In the genomic region with DNA sequence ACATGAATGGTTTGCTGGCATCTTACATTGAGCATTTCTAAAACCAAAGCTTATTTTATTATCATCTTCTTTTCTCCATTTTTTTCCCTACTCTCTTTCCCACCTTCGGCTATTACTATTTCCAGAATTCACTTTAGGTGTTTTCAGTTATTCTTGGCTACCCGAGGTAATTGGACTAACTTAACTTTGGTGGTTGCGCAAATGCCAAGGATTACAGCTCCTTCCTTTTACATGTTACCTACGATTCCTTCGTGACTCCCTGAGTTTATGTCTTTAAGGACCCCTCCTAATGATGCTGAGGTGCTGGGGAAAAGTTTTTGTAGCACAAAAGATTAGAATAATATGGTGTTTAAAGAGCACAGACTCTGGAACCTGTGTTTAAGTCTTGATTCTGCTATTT, we compare ENCODE assay signal across 14 cellular contexts. TPM values are rescaled to one million over a fixed set of nuclear protein-coding genes. Genes with fewer than 3 reads are reported as not detected.
DNase-seq lines count a peak whose midpoint lies in the region; ATAC-seq, FAIRE-seq and TF ChIP-seq lines count a peak whose summit lies in the region.
"Had no signal": no experiment of that assay in that cellular context is flagged by ENCODE, and none has a peak within 500 bp of the region (broad histone marks: within the 10 kb centered on the region; RNA-seq: fewer than 3 reads in every experiment).

No MANE protein-coding gene starts in this region.

- H3K4ac ChIP-seq in H1 (replicated peaks; ENCODE audit: insufficient read length, low read depth, low read length): no peak overlapping the region

- no peak for ATAC-seq in upper lobe of right lung
- ATAC-seq: CD8-positive, alpha-beta T cell; HCT116; HepG2 had no signal

- H2AFZ ChIP-seq in Loucy (ENCODE audit: low read length): no peak overlapping the region
- no peak overlapping the region for H2AFZ ChIP-seq in H1 (ENCODE audit: low read length)
- H2AFZ ChIP-seq in PC-9: no peak overlapping the region

- H4K5ac ChIP-seq in H1 (ENCODE audit: insufficient read length, low read depth, low read length): no peak overlapping the region

- no peak overlapping the region for H2BK120ac ChIP-seq in H1 (replicated peaks; ENCODE audit: low read depth, low read length)

- TF ChIP-seq POLR2A in H1 (IDR thresholded peaks at IDR 0.05; ENCODE audit: control extremely low read depth in 1 of 2, low read depth in 2 of 2, low read length in 2 of 2) (no peak), H54 (IDR thresholded peaks at IDR 0.05; ENCODE audit: low read depth, low read length) (no peak)

- no peak overlapping the region for H2BK5ac ChIP-seq in H1 (ENCODE audit: low read depth, low read length)

- H2BK20ac ChIP-seq in H1 (ENCODE audit: low read length): no peak overlapping the region

- H4K8ac ChIP-seq in H1 (ENCODE audit: extremely low read depth, insufficient read depth, low read length): no peak overlapping the region

- no TSS peak for BruUV-seq in PC-9 (replicated peaks; lab: Mats Ljungman, UMichigan)

- H3K23ac ChIP-seq in H1 (ENCODE audit: insufficient read length): no peak overlapping the region

- H4K91ac ChIP-seq in H1 (replicated peaks; ENCODE audit: insufficient read length, low read length): no peak overlapping the region

- no peak overlapping the region for H3K14ac ChIP-seq in H1 (ENCODE audit: insufficient read length)

- no peaks in the 10 kb centered on the region for H3K79me2 ChIP-seq in Loucy (ENCODE audit: insufficient read depth, low read length)
- H3K79me2 ChIP-seq in H1 (ENCODE audit: control insufficient read depth in 1 of 2, insufficient read depth in 2 of 2, low read length in 2 of 2): no peaks in the 10 kb centered on the region
- no peaks in the 10 kb centered on the region for H3K79me2 ChIP-seq in PC-9 (ENCODE audit: low read depth)

- no peak overlapping the region for H3K18ac ChIP-seq in H1 (ENCODE audit: extremely low read depth, low read length)

- intact Hi-C loops in upper lobe of right lung (cut with DNase I) (no loop called here), PC-9 (cut with micrococcal nuclease; ENCODE audit: unreplicated experiment) (no loop called here)

- no peaks in the 10 kb centered on the region for H4K20me1 ChIP-seq in Loucy (ENCODE audit: insufficient read depth, low read length, poor library complexity, severe bottlenecking)
- H4K20me1 ChIP-seq in H1 (replicated peaks in 1 of 2; ENCODE audit: control insufficient read depth in 1 of 2, insufficient read depth in 2 of 2, low read length in 2 of 2): no peaks in the 10 kb centered on the region
- H4K20me1 ChIP-seq in PC-9 (ENCODE audit: insufficient read depth): no peaks in the 10 kb centered on the region

- no peaks in the 10 kb centered on the region for H3K27me3 ChIP-seq in Loucy (ENCODE audit: insufficient read depth, low read length, poor library complexity, severe bottlenecking)
- H3K27me3 ChIP-seq in H1 (replicated peaks in 1 of 4; ENCODE audit: control insufficient read depth in 3 of 4, extremely low read depth in 1 of 4, insufficient read depth in 3 of 4, low read length in 3 of 4): no peaks in the 10 kb centered on the region
- no peaks in the 10 kb centered on the region for H3K27me3 ChIP-seq in upper lobe of right lung
- no peaks in the 10 kb centered on the region for H3K27me3 ChIP-seq in PC-9 (ENCODE audit: insufficient read depth, low read depth)

- H3K9ac ChIP-seq in Loucy (ENCODE audit: low read depth, low read length, poor library complexity, severe bottlenecking): no peak overlapping the region
- no peak overlapping the region; a peak in 1 of 7 replicates for H3K9ac ChIP-seq in H1 (replicated peaks in 1 of 4; ENCODE audit: extremely low read depth in 1 of 4, low read depth in 3 of 4, low read length in 3 of 4)

- H3K4me1 ChIP-seq in Loucy (ENCODE audit: insufficient read depth, low read length, poor library complexity, severe bottlenecking) (peaks cover 16% of the 10 kb centered on the region), H1 (replicated peaks in 1 of 4; ENCODE audit: control insufficient read depth in 3 of 4, insufficient read depth in 4 of 4, low read length in 3 of 4) (peaks cover 0 to 6% (median 4%) of the 10 kb centered on the region in 4 experiments; a peak in 2 of 7 replicates), upper lobe of right lung (no peaks in the 10 kb centered on the region), PC-9 (replicated peaks; ENCODE audit: insufficient read depth) (no peaks in the 10 kb centered on the region)
- H3K4me1 ChIP-seq: Caco-2 had no signal

- H3K9me2 ChIP-seq in Loucy (replicated peaks; ENCODE audit: low read depth, low read length): no peaks in the 10 kb centered on the region
- H3K9me2 ChIP-seq in PC-9 (ENCODE audit: insufficient read depth): no peaks in the 10 kb centered on the region

- H3K23me2 ChIP-seq in H1 (ENCODE audit: low read depth, low read length): no peaks in the 10 kb centered on the region

- CTCF ChIA-PET in H1 (lab: Charles Lee; ENCODE audit: partially characterized antibody) (interaction anchor here (0.9 to 1.2 kb wide), 2 partner anchors 14 to 431 kb away, joined by 3 to 5 read pairs; a partner anchor contains a TSS), PC-9 (lab: Charles Lee) (interaction anchor here (0.5 kb wide), 1 partner anchor 15 kb away, joined by 3 read pairs; a partner anchor contains a TSS)

- no peaks in the 10 kb centered on the region for H3K79me1 ChIP-seq in H1 (ENCODE audit: low read depth, low read length)

- no peak for TF ChIP-seq EP300 in H1 (IDR thresholded peaks at IDR 0.05; ENCODE audit: borderline replicate concordance in 1 of 2, low read depth in 2 of 2, low read length in 2 of 2)

- H3F3A ChIP-seq in Loucy (ENCODE audit: low read depth): no peaks in the 10 kb centered on the region
- H3F3A ChIP-seq in PC-9 (ENCODE audit: insufficient read depth, low read depth): no peaks in the 10 kb centered on the region

- H3K56ac ChIP-seq in H1 (replicated peaks; ENCODE audit: insufficient read length, low read depth, low read length): no peak overlapping the region

- H3K4me3 ChIP-seq in Loucy (ENCODE audit: low read length, poor library complexity, severe bottlenecking): peak overlapping the region; percentile 34
- H3K4me3 ChIP-seq in H1 (ENCODE audit: extremely low read depth in 1 of 4, insufficient read depth in 2 of 4, low read depth in 3 of 4, low read length in 4 of 4): no peak overlapping the region
- peak overlapping the region; percentile 24 for H3K4me3 ChIP-seq in upper lobe of right lung
- no peak overlapping the region for H3K4me3 ChIP-seq in PC-9

- WGBS in H1 (ENCODE audit: extremely low coverage in 1 of 2, insufficient coverage in 1 of 2, insufficient read length in 1 of 2, insufficient replicate concordance in 2 of 2, low coverage in 1 of 2, low lambda C conversion rate in 2 of 2, missing lambda C conversion rate in 1 of 2), 2 experiments: 90% methylated on average over 5 of the region's 5 CpGs; no CpG with 5 or more reads in 1 of the 2 experiments

- FAIRE-seq in GM19239 (lab: Jason Lieb, UNC): peak; percentile 31
- peak; percentile 55 for FAIRE-seq in H1 (lab: Jason Lieb, UNC)
- no peak for FAIRE-seq in H54 (lab: Jason Lieb, UNC)
- FAIRE-seq: HepG2, HTR-8/SVneo had no signal

- H3K27ac ChIP-seq in H1 (ENCODE audit: low read depth, low read length): no peak overlapping the region
- no peak overlapping the region for H3K27ac ChIP-seq in upper lobe of right lung
- H3K27ac ChIP-seq in PC-9: no peak overlapping the region

- no peak for TF ChIP-seq RAD21 in H1 (IDR thresholded peaks at IDR 0.05 in 1 of 2, conservative IDR thresholded peaks at IDR 0.05 in 1 of 2; ENCODE audit: low read depth in 2 of 2, low read length in 2 of 2)

- H2BK15ac ChIP-seq in H1 (ENCODE audit: low read length): no peak overlapping the region

- POLR2A ChIA-PET in H1 (lab: Charles Lee; ENCODE audit: partially characterized antibody) (no interaction called here), PC-9 (lab: Charles Lee; ENCODE audit: unreplicated experiment) (no interaction called here)

- TF ChIP-seq CTCF in Loucy (conservative IDR thresholded peaks at IDR 0.05; ENCODE audit: low read length): no peak
- no peak for TF ChIP-seq CTCF in H1 (IDR thresholded peaks at IDR 0.05; ENCODE audit: control extremely low read depth in 1 of 3, insufficient read depth in 1 of 3, low read depth in 1 of 3, low read length in 3 of 3)
- TF ChIP-seq CTCF in upper lobe of right lung (IDR thresholded peaks at IDR 0.05): no peak
- TF ChIP-seq CTCF in PC-9 (conservative IDR thresholded peaks at IDR 0.05): no peak

- peak overlapping the region; percentile 58 for H3K4me2 ChIP-seq in Loucy (ENCODE audit: low read depth, low read length, poor library complexity, severe bottlenecking)
- H3K4me2 ChIP-seq in H1 (ENCODE audit: insufficient read depth in 1 of 2, low read depth in 2 of 2, low read length in 2 of 2): no peak overlapping the region
- no peak overlapping the region for H3K4me2 ChIP-seq in PC-9

- H3K9me3 ChIP-seq in Loucy (ENCODE audit: insufficient read depth, low read depth, low read length): no peaks in the 10 kb centered on the region
- no peaks in the 10 kb centered on the region for H3K9me3 ChIP-seq in H1 (ENCODE audit: insufficient read depth in 2 of 2, low read depth in 1 of 2, low read length in 1 of 2)
- no peaks in the 10 kb centered on the region for H3K9me3 ChIP-seq in upper lobe of right lung
- no peaks in the 10 kb centered on the region for H3K9me3 ChIP-seq in PC-9 (ENCODE audit: insufficient read depth, low read depth)
- H3K9me3 ChIP-seq: Caco-2 had no signal

- H3K36me3 ChIP-seq in Loucy (ENCODE audit: insufficient read depth, low read length) (no peaks in the 10 kb centered on the region), H1 (ENCODE audit: control insufficient read depth in 2 of 4, insufficient read depth in 4 of 4, low read length in 3 of 4) (no peaks in the 10 kb centered on the region), upper lobe of right lung (no peaks in the 10 kb centered on the region), PC-9 (ENCODE audit: low read depth) (no peaks in the 10 kb centered on the region)

- H2AK5ac ChIP-seq in H1 (ENCODE audit: low read depth, low read length): no peak overlapping the region

- no peak overlapping the region for H2BK12ac ChIP-seq in H1 (ENCODE audit: low read depth, low read length)

- DNase-seq in GM19239 (ENCODE audit: insufficient read length, low spot score) (no peak), H1 (ENCODE audit: low read depth in 1 of 2, low spot score in 2 of 2) (no peak), upper lobe of right lung (no peak), NCI-H748 (lab: John Stamatoyannopoulos, UW; ENCODE audit: unreplicated experiment) (no peak), H54 (ENCODE audit: insufficient read length, low spot score) (no peak), PC-9 (no peak), COLO668 (lab: John Stamatoyannopoulos, UW; ENCODE audit: unreplicated experiment) (no peak)
- DNase-seq: Caco-2; CD8-positive, alpha-beta T cell; KBM-7 had no signal

RNA-seq across cellular contexts. Expression of a gene that starts 14.3 kb away (rescaled TPM):
- total RNA-seq in H1 (2021; fragmentation: NEBNext Ultra II Directional; extraction: Animal tissue kit (Norgen Biotek cat#: 25700)): 4.4 and 5.7 TPM in 2 replicates
- polyA plus RNA-seq in H1 (2011; rRNA removed): 2.0 and 2.6 TPM in 2 replicates
- 3.2 TPM for polyA plus RNA-seq in H1 (2011; cell fraction: cytosol; rRNA removed)
- polyA plus RNA-seq in H1 (2011; cell fraction: nucleus; rRNA removed): 7.2 TPM
- polyA plus RNA-seq in H1 (2012, experiment 1 of 2): 2.4 to 3.6 TPM (median 2.9 TPM) in 4 replicates
- polyA plus RNA-seq in H1 (2012, experiment 2 of 2): 0.31 TPM
- polyA plus RNA-seq in H1 (2013, experiment 1 of 2): 3.5 TPM
- polyA plus RNA-seq in H1 (2013, experiment 2 of 2): 3.4 TPM
- 11.3 and 16.7 TPM in 2 replicates for polyA minus RNA-seq in H1 (2011; rRNA and poly(A)+ RNA removed)
- polyA minus RNA-seq in H1 (2011; cell fraction: cytosol; rRNA and poly(A)+ RNA removed): 5.0 TPM
- polyA minus RNA-seq in H1 (2011; cell fraction: nucleus; rRNA and poly(A)+ RNA removed): 32.6 TPM
- total RNA-seq in upper lobe of right lung: 11.9 TPM
- 4.0 and 6.5 TPM in 2 replicates for total RNA-seq in PC-9 (2021)

RNA-seq across cellular contexts. Expression of a gene that starts 14.4 kb away (rescaled TPM):
- total RNA-seq in H1 (2021; fragmentation: NEBNext Ultra II Directional; extraction: Animal tissue kit (Norgen Biotek cat#: 25700)): 135 and 151 TPM in 2 replicates
- polyA plus RNA-seq in H1 (2011; rRNA removed): 206 and 273 TPM in 2 replicates
- 227 TPM for polyA plus RNA-seq in H1 (2011; cell fraction: cytosol; rRNA removed)
- polyA plus RNA-seq in H1 (2011; cell fraction: nucleus; rRNA removed): 153 TPM
- polyA plus RNA-seq in H1 (2012, experiment 1 of 2): 161 to 177 TPM (median 174 TPM) in 4 replicates
- polyA plus RNA-seq in H1 (2012, experiment 2 of 2): 149 TPM
- 128 TPM for polyA plus RNA-seq in H1 (2013, experiment 1 of 2)
- polyA plus RNA-seq in H1 (2013, experiment 2 of 2): 131 TPM
- polyA minus RNA-seq in H1 (2011; rRNA and poly(A)+ RNA removed): 328 and 413 TPM in 2 replicates
- 126 TPM for polyA minus RNA-seq in H1 (2011; cell fraction: cytosol; rRNA and poly(A)+ RNA removed)
- 119 TPM for polyA minus RNA-seq in H1 (2011; cell fraction: nucleus; rRNA and poly(A)+ RNA removed)
- total RNA-seq in upper lobe of right lung (57.6 TPM), PC-9 (2021) (59.5 and 62.6 TPM in 2 replicates)

Comparison
In these comparisons a context has a peak if more than half of its experiments do, and no peak if none do; other contexts are left out.
1. H3K4me3 ChIP-seq: peak in Loucy (single experiment) and upper lobe of right lung (single experiment); none in H1 (0 of 4) and PC-9 (single experiment).